In genomic region chr11:62260261-62260953, GRCh38 we compare ENCODE assay signal across 1 cellular context.
TF ChIP-seq lines count a peak whose summit lies in the region.

No MANE protein-coding gene starts in this region.

TF ChIP-seq in HepG2, 621 proteins besides CTCF, POLR2A, EP300 and RAD21 (continued from another document and continues in another):
- TF ChIP-seq ZBTB14 (CRISPR knock-in tag; IDR thresholded peaks at IDR 0.05) (no peak), ZNF691 (CRISPR knock-in tag; IDR thresholded peaks at IDR 0.05; ENCODE audit: borderline replicate concordance, low read depth) (no peak), ZNF414 (CRISPR knock-in tag; IDR thresholded peaks at IDR 0.05) (peak; percentile 66; the same call in 1 of the 2 replicates), ZSCAN21 (CRISPR knock-in tag; IDR thresholded peaks at IDR 0.05; ENCODE audit: borderline replicate concordance) (no peak), ZNF792 (CRISPR knock-in tag; IDR thresholded peaks at IDR 0.05) (no peak; the same call in 1 of the 2 replicates), ZBTB20 (CRISPR knock-in tag; IDR thresholded peaks at IDR 0.05; ENCODE audit: borderline replicate concordance, low read depth) (peak; percentile 87), ASH2L (IDR thresholded peaks at IDR 0.05; ENCODE audit: insufficient read length, low read depth, low read length) (peak; percentile 90), TGIF2 (CRISPR knock-in tag; IDR thresholded peaks at IDR 0.05) (peak; percentile 51; the same call in 1 of the 2 replicates), TCF7 (IDR thresholded peaks at IDR 0.05; ENCODE audit: low read depth) (peak; percentile 97), ZNF574 (CRISPR knock-in tag; IDR thresholded peaks at IDR 0.05) (no peak), ZMAT3 (CRISPR knock-in tag; conservative IDR thresholded peaks at IDR 0.05) (peak; percentile 45; the same call in 1 of the 2 replicates), ZNF639 (CRISPR knock-in tag; conservative IDR thresholded peaks at IDR 0.05) (no peak), ZNF616 (CRISPR knock-in tag; IDR thresholded peaks at IDR 0.05; ENCODE audit: low read depth) (no peak), NR2F6 (IDR thresholded peaks at IDR 0.05) (peak; percentile 84), NR2F6 (CRISPR knock-in tag; IDR thresholded peaks at IDR 0.05) (peak; percentile 79), SNAPC5 (CRISPR knock-in tag; IDR thresholded peaks at IDR 0.05; ENCODE audit: borderline replicate concordance) (no peak), PREB (CRISPR knock-in tag; IDR thresholded peaks at IDR 0.05) (no peak), CSRNP2 (CRISPR knock-in tag; conservative IDR thresholded peaks at IDR 0.05; ENCODE audit: low read depth) (no peak), HMGA1 (CRISPR knock-in tag; conservative IDR thresholded peaks at IDR 0.05) (no peak), IRF1 (CRISPR knock-in tag; IDR thresholded peaks at IDR 0.05; ENCODE audit: low read depth) (no peak), KLF15 (CRISPR knock-in tag; IDR thresholded peaks at IDR 0.05; ENCODE audit: borderline replicate concordance) (no peak), DNMT3B (CRISPR knock-in tag; conservative IDR thresholded peaks at IDR 0.05) (0 out of 2 replicates have a peak, but pooled peaks have one; percentile 76), CCDC6 (CRISPR knock-in tag; IDR thresholded peaks at IDR 0.05) (0 out of 2 replicates have a peak, but pooled peaks have one; percentile 40), NFATC3 (CRISPR knock-in tag; IDR thresholded peaks at IDR 0.05) (no peak), ETV5 (CRISPR knock-in tag; IDR thresholded peaks at IDR 0.05; ENCODE audit: borderline replicate concordance) (peak; percentile 74; the same call in 1 of the 2 replicates), SAFB2 (CRISPR knock-in tag; IDR thresholded peaks at IDR 0.05; ENCODE audit: borderline replicate concordance, low read depth) (no peak; the same call in 1 of the 2 replicates), JUN (CRISPR knock-in tag; IDR thresholded peaks at IDR 0.05) (no peak), SUZ12 (IDR thresholded peaks at IDR 0.05; ENCODE audit: low read depth, low read length) (no peak), ZBTB7A (CRISPR knock-in tag; IDR thresholded peaks at IDR 0.05) (no peak), ZNF468 (CRISPR knock-in tag; IDR thresholded peaks at IDR 0.05) (no peak), ZBTB43 (CRISPR knock-in tag; conservative IDR thresholded peaks at IDR 0.05) (peak; percentile 57; the same call in 1 of the 2 replicates), PAXIP1 (CRISPR knock-in tag; conservative IDR thresholded peaks at IDR 0.05) (peak; percentile 97), CBX1 (IDR thresholded peaks at IDR 0.05; ENCODE audit: low read depth) (no peak), E2F1 (CRISPR knock-in tag; IDR thresholded peaks at IDR 0.05) (no peak), XBP1 (CRISPR knock-in tag; IDR thresholded peaks at IDR 0.05) (no peak), NFIC (IDR thresholded peaks at IDR 0.05; ENCODE audit: low read length) (peak; percentile 97), ARID5B (CRISPR knock-in tag; IDR thresholded peaks at IDR 0.05) (peak; percentile 100), ZNF607 (CRISPR knock-in tag; IDR thresholded peaks at IDR 0.05; ENCODE audit: borderline replicate concordance) (no peak; the same call in 1 of the 2 replicates)
